In genomic region chr7:20454202-20454601, GRCh38 we compare ENCODE assay signal across 20 cellular contexts.
"Had no signal": no experiment of that assay in that cellular context is flagged by ENCODE, and none has a peak within 500 bp of the region (broad histone marks: within the 10 kb centered on the region; RNA-seq: fewer than 3 reads in every experiment).

No MANE protein-coding gene starts in this region.

- H3K9me3 ChIP-seq: SJSA1 had no signal

- FAIRE-seq: RCC 7860 had no signal

- H3K4me1 ChIP-seq: SJSA1 had no signal

- H3K4me3 ChIP-seq: SJSA1, SK-N-MC had no signal

- H3K36me3 ChIP-seq: SJSA1 had no signal

- DNase-seq: KBM-7, MV-4-11, NCI-H1048, NCI-H146, NCI-H1694 treated with DMSO at 0.1 percent for 48 hours, NCI-H1930, NCI-H2081, NCI-H2107, NCI-H2171 treated with DMSO at 0.1 percent for 48 hours, NCI-H345, NCI-H524, NCI-H526 treated with DMSO at 0.1 percent for 48 hours, NCI-H774, Right ventricle myocardium superior, RPMI8226, SIG-M5, T-helper 2 cell had no signal

- H3K27me3 ChIP-seq: SJSA1 had no signal

- H3K27ac ChIP-seq: SJSA1, SK-N-MC had no signal
